ENCODE assay signal across 2 cellular contexts in genomic region chr20:52933867-52934266, GRCh38.
TF ChIP-seq lines count a peak whose summit lies in the region.

No MANE protein-coding gene starts in this region.

TF ChIP-seq in HepG2, 621 proteins besides CTCF, POLR2A, EP300 and RAD21:
- TF ChIP-seq ZNF276 (CRISPR knock-in tag; IDR thresholded peaks at IDR 0.05; ENCODE audit: low read depth) (no peak), HNF1A (IDR thresholded peaks at IDR 0.05; ENCODE audit: low read depth) (no peak), HNF1A (CRISPR knock-in tag; IDR thresholded peaks at IDR 0.05; ENCODE audit: borderline replicate concordance) (0 out of 2 replicates have a peak, but pooled peaks have one; percentile 9), HMGXB3 (CRISPR knock-in tag; IDR thresholded peaks at IDR 0.05; ENCODE audit: borderline replicate concordance) (no peak), REXO4 (CRISPR knock-in tag; IDR thresholded peaks at IDR 0.05; ENCODE audit: borderline replicate concordance) (no peak), ETV6 (CRISPR knock-in tag; conservative IDR thresholded peaks at IDR 0.05) (no peak), GTF2F1 (IDR thresholded peaks at IDR 0.05; ENCODE audit: low read length) (no peak), ZNF234 (CRISPR knock-in tag; conservative IDR thresholded peaks at IDR 0.05) (no peak), HMGA1 (CRISPR knock-in tag; conservative IDR thresholded peaks at IDR 0.05) (no peak)

TF ChIP-seq in neural cell, 6 proteins besides CTCF, POLR2A, EP300 and RAD21:
- TF ChIP-seq POLR2AphosphoS5 (IDR thresholded peaks at IDR 0.05), result peak; percentile 32
- peak; percentile 99 for TF ChIP-seq REST (IDR thresholded peaks at IDR 0.05; ENCODE audit: borderline replicate concordance)
- no peak for TF ChIP-seq MXI1 (conservative IDR thresholded peaks at IDR 0.05; ENCODE audit: poor library complexity, severe bottlenecking)
